35 cellular contexts compared by ENCODE assay signal in genomic region chr17:76955191-76955590, GRCh38.
"Had no signal": no experiment of that assay in that cellular context is flagged by ENCODE, and none has a peak within 500 bp of the region (broad histone marks: within the 10 kb centered on the region; RNA-seq: fewer than 3 reads in every experiment).

No MANE protein-coding gene starts in this region.

- H3K27me3 Mint-ChIP-seq: activated CD4-positive, alpha-beta T cell treated with anti-CD3 and anti-CD28 coated beads for 36 hours; activated CD8-positive, alpha-beta T cell treated with anti-CD3 and anti-CD28 coated beads for 36 hours; activated naive CD8-positive, alpha-beta T cell treated with anti-CD3 and anti-CD28 coated beads, Interleukin-2, amount 10 ng/mL, durations not matched to agents 7 days and 5 days; brain; T-helper 17 cell had no signal

- H3K4me3 ChIP-seq: ascending aorta, breast epithelium, cardiac muscle cell, coronary artery, esophagus muscularis mucosa, gastrocnemius medialis, heart left ventricle had no signal

- DNase-seq: activated CD4-positive, alpha-beta T cell treated with anti-CD3 and anti-CD28 coated beads for 36 hours; activated CD4-positive, alpha-beta T cell treated with anti-CD3 and anti-CD28 coated beads, Interleukin-2, amount 50 U/mL, for 1 hour; activated CD4-positive, alpha-beta T cell treated with anti-CD3 and anti-CD28 coated beads, Interleukin-2, amount 50 U/mL, for 48 hours; activated CD4-positive, CD25-positive, alpha-beta regulatory T cell; activated CD4-positive, CD25-positive, alpha-beta regulatory T cell treated with anti-CD3 and anti-CD28 coated beads, Interleukin-2, amount 50 U/mL, for 72 hours; activated CD8-positive, alpha-beta memory T cell treated with anti-CD3 and anti-CD28 coated beads for 24 hours; activated CD8-positive, alpha-beta T cell treated with anti-CD3 and anti-CD28 coated beads for 36 hours; activated effector memory CD4-positive, alpha-beta T cell treated with anti-CD3 and anti-CD28 coated beads, Interleukin-2, amount 50 U/mL, for 16 hours; activated naive CD4-positive, alpha-beta T cell treated with anti-CD3 and anti-CD28 coated beads for 36 hours; activated naive CD8-positive, alpha-beta T cell treated with anti-CD3 and anti-CD28 coated beads, Interleukin-2, amount 10 ng/mL, durations not matched to agents 7 days and 5 days; activated T-cell treated with anti-CD3 and anti-CD28 coated beads, Interleukin-2, amount 50 U/mL, for 48 hours; central memory CD4-positive, alpha-beta T cell; cerebellar nuclear complex; effector CD4-positive, alpha-beta T cell; effector memory CD8-positive, alpha-beta T cell; erythroblast; foreskin keratinocyte; gastrocnemius medialis; glutamatergic neuron; T-helper 1 cell; T-helper 17 cell; T1000; WERI-Rb-1 had no signal

- H3K4me1 Mint-ChIP-seq: activated CD4-positive, alpha-beta T cell treated with anti-CD3 and anti-CD28 coated beads for 36 hours; activated naive CD8-positive, alpha-beta T cell treated with anti-CD3 and anti-CD28 coated beads, Interleukin-2, amount 10 ng/mL, durations not matched to agents 7 days and 5 days had no signal

- H3K27ac ChIP-seq: ascending aorta, breast epithelium, cardiac muscle cell, coronary artery, esophagus muscularis mucosa, foreskin keratinocyte, gastrocnemius medialis, heart left ventricle, WERI-Rb-1 had no signal

- H3K9me3 ChIP-seq: ascending aorta, breast epithelium, esophagus muscularis mucosa, gastrocnemius medialis, heart left ventricle had no signal

- H3K27ac Mint-ChIP-seq: activated CD4-positive, alpha-beta T cell treated with anti-CD3 and anti-CD28 coated beads for 36 hours; activated CD8-positive, alpha-beta T cell treated with anti-CD3 and anti-CD28 coated beads for 36 hours; activated naive CD4-positive, alpha-beta T cell treated with anti-CD3 and anti-CD28 coated beads for 36 hours; activated naive CD4-positive, alpha-beta T cell treated with anti-CD3 and anti-CD28 coated beads, Interleukin-2, amount 50 U/mL, for 72 hours; activated naive CD8-positive, alpha-beta T cell treated with anti-CD3 and anti-CD28 coated beads, Interleukin-2, amount 10 ng/mL, durations not matched to agents 7 days and 5 days; activated T-helper 1 cell treated with anti-CD3 and anti-CD28 coated beads, Interleukin-12 subunit alpha, Interleukin-12 subunit beta, Interleukin-2, Interleukin-4 antibody, amounts not matched to agents 30 ng/mL and 10 ng/mL and 1 ng/mL, durations not matched to agents 14 hours and 24 hours and 36 hours; activated T-helper 2 cell treated with anti-CD3 and anti-CD28 coated beads, Interferon-gamma antibody, Interleukin-2, Interleukin-4, amounts not matched to agents 10 μg/mL and 5 μg/mL and 100 μg/mL, durations not matched to agents 14 hours and 24 hours and 36 hours; dendritic cell treated with granulocyte-macrophage colony-stimulating factor and Interleukin-4, amounts not matched to agents 40 ng/mL and 50 ng/mL, for 4 days; effector memory CD8-positive, alpha-beta T cell; T-helper 17 cell; T-helper 2 cell treated with Interferon-gamma antibody and Interleukin-4, amounts not matched to agents 5 μg/mL and 100 μg/mL, for 36 hours had no signal

- H3K36me3 ChIP-seq: ascending aorta, breast epithelium, cardiac muscle cell, esophagus muscularis mucosa, gastrocnemius medialis, heart left ventricle, WERI-Rb-1 had no signal

- H3K4me3 Mint-ChIP-seq: activated CD4-positive, alpha-beta T cell treated with anti-CD3 and anti-CD28 coated beads for 36 hours; activated CD8-positive, alpha-beta T cell treated with anti-CD3 and anti-CD28 coated beads for 36 hours; activated naive CD4-positive, alpha-beta T cell treated with anti-CD3 and anti-CD28 coated beads for 36 hours; activated naive CD8-positive, alpha-beta T cell treated with anti-CD3 and anti-CD28 coated beads, Interleukin-2, amount 10 ng/mL, durations not matched to agents 7 days and 5 days; activated T-helper 1 cell treated with anti-CD3 and anti-CD28 coated beads, Interleukin-12 subunit alpha, Interleukin-12 subunit beta, Interleukin-2, Interleukin-4 antibody, amounts not matched to agents 30 ng/mL and 10 ng/mL and 1 ng/mL, durations not matched to agents 14 hours and 24 hours and 36 hours; brain; dendritic cell treated with granulocyte-macrophage colony-stimulating factor and Interleukin-4, amounts not matched to agents 40 ng/mL and 50 ng/mL, for 4 days; effector memory CD8-positive, alpha-beta T cell; T-helper 17 cell; T-helper 2 cell treated with Interferon-gamma antibody and Interleukin-4, amounts not matched to agents 5 μg/mL and 100 μg/mL, for 36 hours had no signal

- H3K9me3 Mint-ChIP-seq: activated CD8-positive, alpha-beta T cell treated with anti-CD3 and anti-CD28 coated beads for 36 hours; activated naive CD4-positive, alpha-beta T cell treated with anti-CD3 and anti-CD28 coated beads for 36 hours; activated naive CD4-positive, alpha-beta T cell treated with anti-CD3 and anti-CD28 coated beads, Interleukin-2, amount 50 U/mL, for 72 hours; activated naive CD8-positive, alpha-beta T cell treated with anti-CD3 and anti-CD28 coated beads, Interleukin-2, amount 10 ng/mL, durations not matched to agents 7 days and 5 days; activated T-helper 1 cell treated with anti-CD3 and anti-CD28 coated beads, Interleukin-12 subunit alpha, Interleukin-12 subunit beta, Interleukin-2, Interleukin-4 antibody, amounts not matched to agents 30 ng/mL and 10 ng/mL and 1 ng/mL, durations not matched to agents 14 hours and 24 hours and 36 hours; activated T-helper 2 cell treated with anti-CD3 and anti-CD28 coated beads, Interferon-gamma antibody, Interleukin-2, Interleukin-4, amounts not matched to agents 10 μg/mL and 5 μg/mL and 100 μg/mL, durations not matched to agents 14 hours and 24 hours and 36 hours; dendritic cell treated with granulocyte-macrophage colony-stimulating factor and Interleukin-4, amounts not matched to agents 40 ng/mL and 50 ng/mL, for 4 days; effector memory CD8-positive, alpha-beta T cell; T-helper 2 cell treated with Interferon-gamma antibody and Interleukin-4, amounts not matched to agents 5 μg/mL and 100 μg/mL, for 36 hours had no signal

- ATAC-seq: activated CD4-positive, alpha-beta T cell treated with anti-CD3 and anti-CD28 coated beads for 36 hours; activated CD8-positive, alpha-beta T cell treated with anti-CD3 and anti-CD28 coated beads for 36 hours; activated naive CD4-positive, alpha-beta T cell treated with anti-CD3 and anti-CD28 coated beads, Interleukin-2, amount 50 U/mL, for 72 hours; effector memory CD8-positive, alpha-beta T cell; foreskin keratinocyte; gastrocnemius medialis; heart left ventricle; T-helper 17 cell had no signal

- H3K36me3 Mint-ChIP-seq: activated naive CD4-positive, alpha-beta T cell treated with anti-CD3 and anti-CD28 coated beads, Interleukin-2, amount 50 U/mL, for 72 hours; activated naive CD8-positive, alpha-beta T cell treated with anti-CD3 and anti-CD28 coated beads, Interleukin-2, amount 10 ng/mL, durations not matched to agents 7 days and 5 days; brain had no signal

- H3K4me1 ChIP-seq: ascending aorta, breast epithelium, foreskin keratinocyte had no signal
